8 cellular contexts compared by ENCODE assay signal in the genomic region with DNA sequence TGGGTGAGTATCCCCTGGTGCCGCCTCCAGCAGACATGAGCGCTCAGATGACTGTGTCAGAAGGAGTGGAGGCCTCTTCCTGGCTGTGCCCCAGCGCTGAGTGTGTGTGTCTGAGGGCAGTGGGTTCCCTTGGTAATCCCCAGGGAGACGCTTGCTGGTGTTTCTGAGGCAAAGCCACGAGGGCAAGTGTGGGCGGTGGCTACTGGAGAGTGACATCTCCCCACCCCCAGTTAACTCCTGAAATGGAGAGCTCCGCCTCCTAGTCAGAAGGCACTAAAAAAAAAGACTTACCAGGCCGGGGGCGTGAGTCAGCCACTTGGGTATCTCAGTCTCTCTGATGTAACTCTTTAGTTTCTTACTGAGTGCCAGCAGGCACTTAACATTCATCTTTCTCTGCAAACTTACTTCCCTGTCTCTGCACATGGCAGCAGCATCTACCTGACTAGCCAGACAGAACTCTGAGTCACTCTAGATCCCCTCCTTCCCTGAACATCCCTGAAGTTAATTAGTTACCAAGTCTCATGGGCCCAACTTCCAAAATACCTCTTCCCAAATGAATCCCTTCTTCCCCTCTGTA. TPM values are rescaled to one million over a fixed set of nuclear protein-coding genes. Genes with fewer than 3 reads are reported as not detected.
DNase-seq lines count a peak whose midpoint lies in the region; ATAC-seq and TF ChIP-seq lines count a peak whose summit lies in the region.

No MANE protein-coding gene starts in this region.

- H3K9me3 ChIP-seq in esophagus squamous epithelium (no peaks in the 10 kb centered on the region), thyroid gland (no peaks in the 10 kb centered on the region)

- intact Hi-C loops in esophagus squamous epithelium (cut with DNase I): no loop called here
- intact Hi-C loops in thyroid gland (cut with DNase I): no loop called here

- no peak for TF ChIP-seq CTCF in esophagus squamous epithelium (IDR thresholded peaks at IDR 0.05)
- no peak for TF ChIP-seq CTCF in thyroid gland (IDR thresholded peaks at IDR 0.05)

- H3K4me1 ChIP-seq in esophagus squamous epithelium: peaks cover 8 to 25% (median 13%) of the 10 kb centered on the region in 3 donors
- peaks cover 0 to 12% of the 10 kb centered on the region in 2 donors for H3K4me1 ChIP-seq in thyroid gland

- H3K36me3 ChIP-seq in esophagus squamous epithelium (peaks cover 25 to 86% (median 37%) of the 10 kb centered on the region in 3 donors), thyroid gland (peaks cover 25 to 49% of the 10 kb centered on the region in 2 donors)

- H3K27me3 ChIP-seq in esophagus squamous epithelium: no peaks in the 10 kb centered on the region
- no peaks in the 10 kb centered on the region for H3K27me3 ChIP-seq in thyroid gland

- ATAC-seq in GM18858 (IDR thresholded peaks at IDR 0.05; ENCODE audit: unreplicated experiment) (peak; percentile 84), HG02981 (IDR thresholded peaks at IDR 0.05; ENCODE audit: unreplicated experiment) (peak; percentile 89)

- no peak overlapping the region for H3K4me3 ChIP-seq in esophagus squamous epithelium
- H3K4me3 ChIP-seq in thyroid gland (replicated peaks in 1 of 3): no peak overlapping the region

- TF ChIP-seq POLR2A in esophagus squamous epithelium (IDR thresholded peaks at IDR 0.05): no peak
- TF ChIP-seq POLR2A in thyroid gland (IDR thresholded peaks at IDR 0.05): no peak

- WGBS in esophagus squamous epithelium, 2 donors: 0 to 11% methylated on average over 2 to 3 of the region's 9 CpGs
- 31 to 45% methylated on average over 5 to 6 of the region's 9 CpGs for WGBS in thyroid gland, 2 donors

- H3K27ac ChIP-seq in esophagus squamous epithelium: peak overlapping the region; percentile 9 to 73 (median 56)
- peak overlapping the region in 2 of 3 donors; percentile 7 to 11 for H3K27ac ChIP-seq in thyroid gland

- DNase-seq in 8988T (peak; percentile 47), NOMO-1 treated with DMSO at 0.1 percent for 48 hours (lab: John Stamatoyannopoulos, UW; ENCODE audit: unreplicated experiment) (peak; percentile 94), esophagus squamous epithelium (lab: John Stamatoyannopoulos, UW) (peak; percentile 57), occipital lobe (lab: John Stamatoyannopoulos, UW) (peak; percentile 14), thyroid gland (peak; percentile 94 to 97)
- peak; percentile 90 for DNase-seq in activated CD8-positive, alpha-beta memory T cell treated with anti-CD3 and anti-CD28 coated beads, Interleukin-2, amount 50 U/mL, for 48 hours

RNA-seq across cellular contexts. Expression of gene ORM2, which starts 19.3 kb away (rescaled TPM):
- total RNA-seq in esophagus squamous epithelium (not detected), occipital lobe (not detected), thyroid gland (not detected)

RNA-seq across cellular contexts. Expression of gene ORM1, which starts 26.1 kb away (rescaled TPM):
- total RNA-seq in esophagus squamous epithelium: under 1 TPM in 1 of 4 donors, not detected in 3; 0.41 TPM
- total RNA-seq in occipital lobe: not detected
- total RNA-seq in thyroid gland: not detected

RNA-seq across cellular contexts. Expression of gene AKNA, which starts 38.8 kb away (rescaled TPM):
- 10 to 100 TPM in 1 of 4 donors, 1 to 10 TPM in 3; 6.1 to 25.0 (median 7.6) TPM for total RNA-seq in esophagus squamous epithelium
- total RNA-seq in occipital lobe: 3.3 TPM
- total RNA-seq in thyroid gland: 10 to 100 TPM; 10.0 to 17.0 (median 12.5) TPM

Comparison
In these comparisons a context has a peak if more than half of its experiments do, and no peak if none do; other contexts are left out.
1. DNase-seq: peak in every context shown above with its lines; median percentile 96 in thyroid gland; 94 in NOMO-1 treated with DMSO at 0.1 percent for 48 hours; 90 in activated CD8-positive, alpha-beta memory T cell treated with anti-CD3 and anti-CD28 coated beads, Interleukin-2, amount 50 U/mL, for 48 hours; 57 in esophagus squamous epithelium; 47 in 8988T; 14 in occipital lobe.